ENCODE assay signal across 1 cellular context in the genomic region with DNA sequence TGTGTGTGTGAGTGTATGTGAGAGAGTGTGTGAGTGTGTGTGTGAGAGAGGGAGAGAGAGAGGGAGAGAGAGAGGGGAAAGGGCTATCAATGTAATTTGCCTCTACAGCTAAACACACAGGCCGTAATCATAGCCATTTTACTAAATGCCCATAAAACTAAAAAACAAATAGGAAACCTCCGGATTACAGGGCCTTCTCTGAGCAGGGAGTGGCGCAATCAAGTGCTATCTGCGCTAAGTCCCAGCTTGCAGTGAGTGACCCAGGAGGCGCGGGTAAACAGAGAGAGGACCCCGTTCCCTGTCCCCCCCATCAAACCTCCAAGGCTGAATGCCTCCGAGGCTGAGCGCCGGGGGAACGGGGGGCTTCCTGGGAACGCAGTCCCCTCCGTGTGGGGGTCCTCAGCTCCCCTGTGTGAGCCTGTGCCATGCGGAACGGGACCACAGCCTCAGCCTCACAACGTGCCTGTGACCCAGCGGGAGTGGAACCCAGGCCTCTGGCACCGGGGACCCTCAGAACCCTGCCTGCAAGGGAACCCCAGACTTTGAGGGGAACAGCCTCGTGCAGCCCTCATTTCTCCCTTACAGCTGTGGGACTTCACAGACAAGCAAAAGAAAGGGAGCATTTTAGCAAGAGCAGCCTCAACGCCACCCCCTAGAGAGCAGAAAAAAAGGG.
TF ChIP-seq lines count a peak whose summit lies in the region.

No MANE protein-coding gene starts in this region.

TF ChIP-seq in HepG2, 621 proteins besides CTCF, POLR2A, EP300 and RAD21 (continued from another document and continues in another):
- peak; percentile 32; the same call in 1 of the 2 replicates for TF ChIP-seq ZNF331 (CRISPR knock-in tag; IDR thresholded peaks at IDR 0.05)
- TF ChIP-seq RFX3 (CRISPR knock-in tag; IDR thresholded peaks at IDR 0.05): no peak
- TF ChIP-seq ZNF556 (CRISPR knock-in tag; IDR thresholded peaks at IDR 0.05; ENCODE audit: borderline replicate concordance): no peak
- TF ChIP-seq, protein P1, sequence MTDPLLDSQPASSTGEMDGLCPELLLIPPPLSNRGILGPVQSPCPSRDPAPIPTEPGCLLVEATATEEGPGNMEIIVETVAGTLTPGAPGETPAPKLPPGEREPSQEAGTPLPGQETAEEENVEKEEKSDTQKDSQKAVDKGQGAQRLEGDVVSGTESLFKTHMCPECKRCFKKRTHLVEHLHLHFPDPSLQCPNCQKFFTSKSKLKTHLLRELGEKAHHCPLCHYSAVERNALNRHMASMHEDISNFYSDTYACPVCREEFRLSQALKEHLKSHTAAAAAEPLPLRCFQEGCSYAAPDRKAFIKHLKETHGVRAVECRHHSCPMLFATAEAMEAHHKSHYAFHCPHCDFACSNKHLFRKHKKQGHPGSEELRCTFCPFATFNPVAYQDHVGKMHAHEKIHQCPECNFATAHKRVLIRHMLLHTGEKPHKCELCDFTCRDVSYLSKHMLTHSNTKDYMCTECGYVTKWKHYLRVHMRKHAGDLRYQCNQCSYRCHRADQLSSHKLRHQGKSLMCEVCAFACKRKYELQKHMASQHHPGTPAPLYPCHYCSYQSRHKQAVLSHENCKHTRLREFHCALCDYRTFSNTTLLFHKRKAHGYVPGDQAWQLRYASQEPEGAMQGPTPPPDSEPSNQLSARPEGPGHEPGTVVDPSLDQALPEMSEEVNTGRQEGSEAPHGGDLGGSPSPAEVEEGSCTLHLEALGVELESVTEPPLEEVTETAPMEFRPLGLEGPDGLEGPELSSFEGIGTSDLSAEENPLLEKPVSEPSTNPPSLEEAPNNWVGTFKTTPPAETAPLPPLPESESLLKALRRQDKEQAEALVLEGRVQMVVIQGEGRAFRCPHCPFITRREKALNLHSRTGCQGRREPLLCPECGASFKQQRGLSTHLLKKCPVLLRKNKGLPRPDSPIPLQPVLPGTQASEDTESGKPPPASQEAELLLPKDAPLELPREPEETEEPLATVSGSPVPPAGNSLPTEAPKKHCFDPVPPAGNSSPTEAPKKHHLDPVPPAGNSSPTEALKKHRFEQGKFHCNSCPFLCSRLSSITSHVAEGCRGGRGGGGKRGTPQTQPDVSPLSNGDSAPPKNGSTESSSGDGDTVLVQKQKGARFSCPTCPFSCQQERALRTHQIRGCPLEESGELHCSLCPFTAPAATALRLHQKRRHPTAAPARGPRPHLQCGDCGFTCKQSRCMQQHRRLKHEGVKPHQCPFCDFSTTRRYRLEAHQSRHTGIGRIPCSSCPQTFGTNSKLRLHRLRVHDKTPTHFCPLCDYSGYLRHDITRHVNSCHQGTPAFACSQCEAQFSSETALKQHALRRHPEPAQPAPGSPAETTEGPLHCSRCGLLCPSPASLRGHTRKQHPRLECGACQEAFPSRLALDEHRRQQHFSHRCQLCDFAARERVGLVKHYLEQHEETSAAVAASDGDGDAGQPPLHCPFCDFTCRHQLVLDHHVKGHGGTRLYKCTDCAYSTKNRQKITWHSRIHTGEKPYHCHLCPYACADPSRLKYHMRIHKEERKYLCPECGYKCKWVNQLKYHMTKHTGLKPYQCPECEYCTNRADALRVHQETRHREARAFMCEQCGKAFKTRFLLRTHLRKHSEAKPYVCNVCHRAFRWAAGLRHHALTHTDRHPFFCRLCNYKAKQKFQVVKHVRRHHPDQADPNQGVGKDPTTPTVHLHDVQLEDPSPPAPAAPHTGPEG (CRISPR knock-in tag; IDR thresholded peaks at IDR 0.05): no peak
- TF ChIP-seq, protein P2, sequence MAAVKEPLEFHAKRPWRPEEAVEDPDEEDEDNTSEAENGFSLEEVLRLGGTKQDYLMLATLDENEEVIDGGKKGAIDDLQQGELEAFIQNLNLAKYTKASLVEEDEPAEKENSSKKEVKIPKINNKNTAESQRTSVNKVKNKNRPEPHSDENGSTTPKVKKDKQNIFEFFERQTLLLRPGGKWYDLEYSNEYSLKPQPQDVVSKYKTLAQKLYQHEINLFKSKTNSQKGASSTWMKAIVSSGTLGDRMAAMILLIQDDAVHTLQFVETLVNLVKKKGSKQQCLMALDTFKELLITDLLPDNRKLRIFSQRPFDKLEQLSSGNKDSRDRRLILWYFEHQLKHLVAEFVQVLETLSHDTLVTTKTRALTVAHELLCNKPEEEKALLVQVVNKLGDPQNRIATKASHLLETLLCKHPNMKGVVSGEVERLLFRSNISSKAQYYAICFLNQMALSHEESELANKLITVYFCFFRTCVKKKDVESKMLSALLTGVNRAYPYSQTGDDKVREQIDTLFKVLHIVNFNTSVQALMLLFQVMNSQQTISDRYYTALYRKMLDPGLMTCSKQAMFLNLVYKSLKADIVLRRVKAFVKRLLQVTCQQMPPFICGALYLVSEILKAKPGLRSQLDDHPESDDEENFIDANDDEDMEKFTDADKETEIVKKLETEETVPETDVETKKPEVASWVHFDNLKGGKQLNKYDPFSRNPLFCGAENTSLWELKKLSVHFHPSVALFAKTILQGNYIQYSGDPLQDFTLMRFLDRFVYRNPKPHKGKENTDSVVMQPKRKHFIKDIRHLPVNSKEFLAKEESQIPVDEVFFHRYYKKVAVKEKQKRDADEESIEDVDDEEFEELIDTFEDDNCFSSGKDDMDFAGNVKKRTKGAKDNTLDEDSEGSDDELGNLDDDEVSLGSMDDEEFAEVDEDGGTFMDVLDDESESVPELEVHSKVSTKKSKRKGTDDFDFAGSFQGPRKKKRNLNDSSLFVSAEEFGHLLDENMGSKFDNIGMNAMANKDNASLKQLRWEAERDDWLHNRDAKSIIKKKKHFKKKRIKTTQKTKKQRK (IDR thresholded peaks at IDR 0.05; ENCODE audit: low read length): no peak
- TF ChIP-seq FOXK1 (CRISPR knock-in tag; IDR thresholded peaks at IDR 0.05; ENCODE audit: borderline replicate concordance, low read depth): no peak
- TF ChIP-seq SMAD3 (CRISPR knock-in tag; IDR thresholded peaks at IDR 0.05): no peak
- no peak for TF ChIP-seq NFRKB (IDR thresholded peaks at IDR 0.05)
- TF ChIP-seq ZBTB7A (CRISPR knock-in tag; IDR thresholded peaks at IDR 0.05): peak; percentile 84; the same call in 1 of the 2 replicates
- no peak for TF ChIP-seq AGO1 (IDR thresholded peaks at IDR 0.05; ENCODE audit: low read depth, low read length, poor library complexity, severe bottlenecking)
- TF ChIP-seq, protein P3, sequence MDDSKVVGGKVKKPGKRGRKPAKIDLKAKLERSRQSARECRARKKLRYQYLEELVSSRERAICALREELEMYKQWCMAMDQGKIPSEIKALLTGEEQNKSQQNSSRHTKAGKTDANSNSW (CRISPR knock-in tag; IDR thresholded peaks at IDR 0.05; ENCODE audit: borderline replicate concordance): no peak; the same call in 1 of the 2 replicates
- TF ChIP-seq, protein P4, sequence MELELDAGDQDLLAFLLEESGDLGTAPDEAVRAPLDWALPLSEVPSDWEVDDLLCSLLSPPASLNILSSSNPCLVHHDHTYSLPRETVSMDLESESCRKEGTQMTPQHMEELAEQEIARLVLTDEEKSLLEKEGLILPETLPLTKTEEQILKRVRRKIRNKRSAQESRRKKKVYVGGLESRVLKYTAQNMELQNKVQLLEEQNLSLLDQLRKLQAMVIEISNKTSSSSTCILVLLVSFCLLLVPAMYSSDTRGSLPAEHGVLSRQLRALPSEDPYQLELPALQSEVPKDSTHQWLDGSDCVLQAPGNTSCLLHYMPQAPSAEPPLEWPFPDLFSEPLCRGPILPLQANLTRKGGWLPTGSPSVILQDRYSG (CRISPR knock-in tag; IDR thresholded peaks at IDR 0.05): no peak
- TF ChIP-seq KDM5B (CRISPR knock-in tag; IDR thresholded peaks at IDR 0.05; ENCODE audit: borderline replicate concordance): no peak; the same call in 1 of the 2 replicates
- TF ChIP-seq, protein P5, sequence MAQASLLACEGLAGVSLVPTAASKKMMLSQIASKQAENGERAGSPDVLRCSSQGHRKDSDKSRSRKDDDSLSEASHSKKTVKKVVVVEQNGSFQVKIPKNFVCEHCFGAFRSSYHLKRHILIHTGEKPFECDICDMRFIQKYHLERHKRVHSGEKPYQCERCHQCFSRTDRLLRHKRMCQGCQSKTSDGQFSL (CRISPR knock-in tag; IDR thresholded peaks at IDR 0.05): peak; percentile 78; the same call in 1 of the 2 replicates
- peak; percentile 18; the same call in 1 of the 2 replicates for TF ChIP-seq ZFY (CRISPR knock-in tag; IDR thresholded peaks at IDR 0.05)
- peak; percentile 28; the same call in 1 of the 2 replicates for TF ChIP-seq ZNF446 (CRISPR knock-in tag; IDR thresholded peaks at IDR 0.05)
- no peak for TF ChIP-seq TAF15 (IDR thresholded peaks at IDR 0.05; ENCODE audit: low read depth, low read length, poor library complexity, severe bottlenecking)
- TF ChIP-seq, protein P6, sequence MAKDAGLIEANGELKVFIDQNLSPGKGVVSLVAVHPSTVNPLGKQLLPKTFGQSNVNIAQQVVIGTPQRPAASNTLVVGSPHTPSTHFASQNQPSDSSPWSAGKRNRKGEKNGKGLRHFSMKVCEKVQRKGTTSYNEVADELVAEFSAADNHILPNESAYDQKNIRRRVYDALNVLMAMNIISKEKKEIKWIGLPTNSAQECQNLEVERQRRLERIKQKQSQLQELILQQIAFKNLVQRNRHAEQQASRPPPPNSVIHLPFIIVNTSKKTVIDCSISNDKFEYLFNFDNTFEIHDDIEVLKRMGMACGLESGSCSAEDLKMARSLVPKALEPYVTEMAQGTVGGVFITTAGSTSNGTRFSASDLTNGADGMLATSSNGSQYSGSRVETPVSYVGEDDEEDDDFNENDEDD (CRISPR knock-in tag; IDR thresholded peaks at IDR 0.05; ENCODE audit: borderline replicate concordance): peak; percentile 52; the same call in 1 of the 2 replicates
- TF ChIP-seq BORCS8-MEF2B (CRISPR knock-in tag; IDR thresholded peaks at IDR 0.05): peak; percentile 32; the same call in 1 of the 2 replicates
- TF ChIP-seq, protein P7, sequence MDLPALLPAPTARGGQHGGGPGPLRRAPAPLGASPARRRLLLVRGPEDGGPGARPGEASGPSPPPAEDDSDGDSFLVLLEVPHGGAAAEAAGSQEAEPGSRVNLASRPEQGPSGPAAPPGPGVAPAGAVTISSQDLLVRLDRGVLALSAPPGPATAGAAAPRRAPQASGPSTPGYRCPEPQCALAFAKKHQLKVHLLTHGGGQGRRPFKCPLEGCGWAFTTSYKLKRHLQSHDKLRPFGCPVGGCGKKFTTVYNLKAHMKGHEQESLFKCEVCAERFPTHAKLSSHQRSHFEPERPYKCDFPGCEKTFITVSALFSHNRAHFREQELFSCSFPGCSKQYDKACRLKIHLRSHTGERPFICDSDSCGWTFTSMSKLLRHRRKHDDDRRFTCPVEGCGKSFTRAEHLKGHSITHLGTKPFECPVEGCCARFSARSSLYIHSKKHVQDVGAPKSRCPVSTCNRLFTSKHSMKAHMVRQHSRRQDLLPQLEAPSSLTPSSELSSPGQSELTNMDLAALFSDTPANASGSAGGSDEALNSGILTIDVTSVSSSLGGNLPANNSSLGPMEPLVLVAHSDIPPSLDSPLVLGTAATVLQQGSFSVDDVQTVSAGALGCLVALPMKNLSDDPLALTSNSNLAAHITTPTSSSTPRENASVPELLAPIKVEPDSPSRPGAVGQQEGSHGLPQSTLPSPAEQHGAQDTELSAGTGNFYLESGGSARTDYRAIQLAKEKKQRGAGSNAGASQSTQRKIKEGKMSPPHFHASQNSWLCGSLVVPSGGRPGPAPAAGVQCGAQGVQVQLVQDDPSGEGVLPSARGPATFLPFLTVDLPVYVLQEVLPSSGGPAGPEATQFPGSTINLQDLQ (CRISPR knock-in tag; IDR thresholded peaks at IDR 0.05): 0 out of 2 replicates have a peak, but pooled peaks have one; percentile 18
- no peak for TF ChIP-seq TP53 (CRISPR knock-in tag; conservative IDR thresholded peaks at IDR 0.05)
- 0 out of 2 replicates have a peak, but pooled peaks have one; percentile 27 for TF ChIP-seq ZNF263 (CRISPR knock-in tag; IDR thresholded peaks at IDR 0.05)
- no peak for TF ChIP-seq ZNF615 (CRISPR knock-in tag; IDR thresholded peaks at IDR 0.05; ENCODE audit: borderline replicate concordance)
- TF ChIP-seq, protein P8, sequence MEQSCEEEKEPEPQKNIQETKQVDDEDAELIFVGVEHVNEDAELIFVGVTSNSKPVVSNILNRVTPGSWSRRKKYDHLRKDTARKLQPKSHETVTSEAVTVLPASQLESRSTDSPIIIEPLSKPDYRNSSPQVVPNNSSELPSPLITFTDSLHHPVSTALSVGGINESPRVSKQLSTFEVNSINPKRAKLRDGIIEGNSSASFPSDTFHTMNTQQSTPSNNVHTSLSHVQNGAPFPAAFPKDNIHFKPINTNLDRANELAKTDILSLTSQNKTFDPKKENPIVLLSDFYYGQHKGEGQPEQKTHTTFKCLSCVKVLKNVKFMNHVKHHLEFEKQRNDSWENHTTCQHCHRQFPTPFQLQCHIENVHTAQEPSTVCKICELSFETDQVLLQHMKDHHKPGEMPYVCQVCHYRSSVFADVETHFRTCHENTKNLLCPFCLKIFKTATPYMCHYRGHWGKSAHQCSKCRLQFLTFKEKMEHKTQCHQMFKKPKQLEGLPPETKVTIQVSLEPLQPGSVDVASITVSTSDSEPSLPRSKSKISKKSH (CRISPR knock-in tag; IDR thresholded peaks at IDR 0.05; ENCODE audit: borderline replicate concordance): 0 out of 2 replicates have a peak, but pooled peaks have one; percentile 74
- TF ChIP-seq, protein P9, sequence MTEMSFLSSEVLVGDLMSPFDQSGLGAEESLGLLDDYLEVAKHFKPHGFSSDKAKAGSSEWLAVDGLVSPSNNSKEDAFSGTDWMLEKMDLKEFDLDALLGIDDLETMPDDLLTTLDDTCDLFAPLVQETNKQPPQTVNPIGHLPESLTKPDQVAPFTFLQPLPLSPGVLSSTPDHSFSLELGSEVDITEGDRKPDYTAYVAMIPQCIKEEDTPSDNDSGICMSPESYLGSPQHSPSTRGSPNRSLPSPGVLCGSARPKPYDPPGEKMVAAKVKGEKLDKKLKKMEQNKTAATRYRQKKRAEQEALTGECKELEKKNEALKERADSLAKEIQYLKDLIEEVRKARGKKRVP (CRISPR knock-in tag; IDR thresholded peaks at IDR 0.05): peak in 1 of 2 experiments; percentile 25; a peak in 1 of 4 replicates
- TF ChIP-seq, protein P10, sequence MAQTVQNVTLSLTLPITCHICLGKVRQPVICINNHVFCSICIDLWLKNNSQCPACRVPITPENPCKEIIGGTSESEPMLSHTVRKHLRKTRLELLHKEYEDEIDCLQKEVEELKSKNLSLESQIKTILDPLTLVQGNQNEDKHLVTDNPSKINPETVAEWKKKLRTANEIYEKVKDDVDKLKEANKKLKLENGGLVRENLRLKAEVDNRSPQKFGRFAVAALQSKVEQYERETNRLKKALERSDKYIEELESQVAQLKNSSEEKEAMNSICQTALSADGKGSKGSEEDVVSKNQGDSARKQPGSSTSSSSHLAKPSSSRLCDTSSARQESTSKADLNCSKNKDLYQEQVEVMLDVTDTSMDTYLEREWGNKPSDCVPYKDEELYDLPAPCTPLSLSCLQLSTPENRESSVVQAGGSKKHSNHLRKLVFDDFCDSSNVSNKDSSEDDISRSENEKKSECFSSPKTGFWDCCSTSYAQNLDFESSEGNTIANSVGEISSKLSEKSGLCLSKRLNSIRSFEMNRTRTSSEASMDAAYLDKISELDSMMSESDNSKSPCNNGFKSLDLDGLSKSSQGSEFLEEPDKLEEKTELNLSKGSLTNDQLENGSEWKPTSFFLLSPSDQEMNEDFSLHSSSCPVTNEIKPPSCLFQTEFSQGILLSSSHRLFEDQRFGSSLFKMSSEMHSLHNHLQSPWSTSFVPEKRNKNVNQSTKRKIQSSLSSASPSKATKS (CRISPR knock-in tag; IDR thresholded peaks at IDR 0.05): no peak
- peak; percentile 19; the same call in 1 of the 2 replicates for TF ChIP-seq ZSCAN25 (CRISPR knock-in tag; IDR thresholded peaks at IDR 0.05)
- TF ChIP-seq AHR (CRISPR knock-in tag; IDR thresholded peaks at IDR 0.05): no peak
- no peak for TF ChIP-seq CBX5 (CRISPR knock-in tag; IDR thresholded peaks at IDR 0.05; ENCODE audit: borderline replicate concordance)
- TF ChIP-seq, protein P11, sequence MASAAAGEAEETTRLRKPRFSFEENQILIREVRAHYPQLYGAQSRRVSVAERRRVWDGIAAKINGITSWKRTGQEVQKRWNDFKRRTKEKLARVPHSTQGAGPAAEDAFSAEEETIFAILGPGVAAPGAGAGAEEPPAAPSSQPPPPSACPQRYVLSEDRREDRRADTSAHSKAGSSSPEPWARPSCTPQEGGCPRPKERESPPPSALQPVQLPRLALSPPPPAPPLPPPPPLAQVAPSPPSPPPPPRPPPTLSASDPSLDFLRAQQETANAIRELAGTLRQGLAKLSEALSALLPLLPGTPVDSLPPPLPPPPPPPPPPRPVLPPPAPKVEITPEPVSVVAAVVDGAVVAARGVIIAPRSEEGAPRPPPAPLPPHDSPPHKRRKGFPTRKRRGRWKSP (CRISPR knock-in tag; IDR thresholded peaks at IDR 0.05): peak; percentile 92
- TF ChIP-seq REXO4 (CRISPR knock-in tag; IDR thresholded peaks at IDR 0.05; ENCODE audit: borderline replicate concordance): no peak
